In genomic region chr1:146013566-146013937, GRCh38 we compare ENCODE assay signal across 1 cellular context.
TF ChIP-seq lines count a peak whose summit lies in the region.

No MANE protein-coding gene starts in this region.

TF ChIP-seq in K562, 482 proteins besides CTCF, POLR2A, EP300 and RAD21 (continues in another document):
- TF ChIP-seq, protein P1, sequence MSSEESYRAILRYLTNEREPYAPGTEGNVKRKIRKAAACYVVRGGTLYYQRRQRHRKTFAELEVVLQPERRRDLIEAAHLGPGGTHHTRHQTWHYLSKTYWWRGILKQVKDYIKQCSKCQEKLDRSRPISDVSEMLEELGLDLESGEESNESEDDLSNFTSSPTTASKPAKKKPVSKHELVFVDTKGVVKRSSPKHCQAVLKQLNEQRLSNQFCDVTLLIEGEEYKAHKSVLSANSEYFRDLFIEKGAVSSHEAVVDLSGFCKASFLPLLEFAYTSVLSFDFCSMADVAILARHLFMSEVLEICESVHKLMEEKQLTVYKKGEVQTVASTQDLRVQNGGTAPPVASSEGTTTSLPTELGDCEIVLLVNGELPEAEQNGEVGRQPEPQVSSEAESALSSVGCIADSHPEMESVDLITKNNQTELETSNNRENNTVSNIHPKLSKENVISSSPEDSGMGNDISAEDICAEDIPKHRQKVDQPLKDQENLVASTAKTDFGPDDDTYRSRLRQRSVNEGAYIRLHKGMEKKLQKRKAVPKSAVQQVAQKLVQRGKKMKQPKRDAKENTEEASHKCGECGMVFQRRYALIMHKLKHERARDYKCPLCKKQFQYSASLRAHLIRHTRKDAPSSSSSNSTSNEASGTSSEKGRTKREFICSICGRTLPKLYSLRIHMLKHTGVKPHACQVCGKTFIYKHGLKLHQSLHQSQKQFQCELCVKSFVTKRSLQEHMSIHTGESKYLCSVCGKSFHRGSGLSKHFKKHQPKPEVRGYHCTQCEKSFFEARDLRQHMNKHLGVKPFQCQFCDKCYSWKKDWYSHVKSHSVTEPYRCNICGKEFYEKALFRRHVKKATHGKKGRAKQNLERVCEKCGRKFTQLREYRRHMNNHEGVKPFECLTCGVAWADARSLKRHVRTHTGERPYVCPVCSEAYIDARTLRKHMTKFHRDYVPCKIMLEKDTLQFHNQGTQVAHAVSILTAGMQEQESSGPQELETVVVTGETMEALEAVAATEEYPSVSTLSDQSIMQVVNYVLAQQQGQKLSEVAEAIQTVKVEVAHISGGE (CRISPR knock-in tag; IDR thresholded peaks at IDR 0.05), result no peak
- no peak for TF ChIP-seq ZNF75A (CRISPR knock-in tag; IDR thresholded peaks at IDR 0.05)
- no peak for TF ChIP-seq ZFP30 (CRISPR knock-in tag; IDR thresholded peaks at IDR 0.05; ENCODE audit: borderline replicate concordance)
- no peak for TF ChIP-seq ZNF444 (CRISPR knock-in tag; IDR thresholded peaks at IDR 0.05)
- TF ChIP-seq, protein P2, sequence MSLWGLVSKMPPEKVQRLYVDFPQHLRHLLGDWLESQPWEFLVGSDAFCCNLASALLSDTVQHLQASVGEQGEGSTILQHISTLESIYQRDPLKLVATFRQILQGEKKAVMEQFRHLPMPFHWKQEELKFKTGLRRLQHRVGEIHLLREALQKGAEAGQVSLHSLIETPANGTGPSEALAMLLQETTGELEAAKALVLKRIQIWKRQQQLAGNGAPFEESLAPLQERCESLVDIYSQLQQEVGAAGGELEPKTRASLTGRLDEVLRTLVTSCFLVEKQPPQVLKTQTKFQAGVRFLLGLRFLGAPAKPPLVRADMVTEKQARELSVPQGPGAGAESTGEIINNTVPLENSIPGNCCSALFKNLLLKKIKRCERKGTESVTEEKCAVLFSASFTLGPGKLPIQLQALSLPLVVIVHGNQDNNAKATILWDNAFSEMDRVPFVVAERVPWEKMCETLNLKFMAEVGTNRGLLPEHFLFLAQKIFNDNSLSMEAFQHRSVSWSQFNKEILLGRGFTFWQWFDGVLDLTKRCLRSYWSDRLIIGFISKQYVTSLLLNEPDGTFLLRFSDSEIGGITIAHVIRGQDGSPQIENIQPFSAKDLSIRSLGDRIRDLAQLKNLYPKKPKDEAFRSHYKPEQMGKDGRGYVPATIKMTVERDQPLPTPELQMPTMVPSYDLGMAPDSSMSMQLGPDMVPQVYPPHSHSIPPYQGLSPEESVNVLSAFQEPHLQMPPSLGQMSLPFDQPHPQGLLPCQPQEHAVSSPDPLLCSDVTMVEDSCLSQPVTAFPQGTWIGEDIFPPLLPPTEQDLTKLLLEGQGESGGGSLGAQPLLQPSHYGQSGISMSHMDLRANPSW (CRISPR knock-in tag; IDR thresholded peaks at IDR 0.05), result no peak
- TF ChIP-seq, protein P3, sequence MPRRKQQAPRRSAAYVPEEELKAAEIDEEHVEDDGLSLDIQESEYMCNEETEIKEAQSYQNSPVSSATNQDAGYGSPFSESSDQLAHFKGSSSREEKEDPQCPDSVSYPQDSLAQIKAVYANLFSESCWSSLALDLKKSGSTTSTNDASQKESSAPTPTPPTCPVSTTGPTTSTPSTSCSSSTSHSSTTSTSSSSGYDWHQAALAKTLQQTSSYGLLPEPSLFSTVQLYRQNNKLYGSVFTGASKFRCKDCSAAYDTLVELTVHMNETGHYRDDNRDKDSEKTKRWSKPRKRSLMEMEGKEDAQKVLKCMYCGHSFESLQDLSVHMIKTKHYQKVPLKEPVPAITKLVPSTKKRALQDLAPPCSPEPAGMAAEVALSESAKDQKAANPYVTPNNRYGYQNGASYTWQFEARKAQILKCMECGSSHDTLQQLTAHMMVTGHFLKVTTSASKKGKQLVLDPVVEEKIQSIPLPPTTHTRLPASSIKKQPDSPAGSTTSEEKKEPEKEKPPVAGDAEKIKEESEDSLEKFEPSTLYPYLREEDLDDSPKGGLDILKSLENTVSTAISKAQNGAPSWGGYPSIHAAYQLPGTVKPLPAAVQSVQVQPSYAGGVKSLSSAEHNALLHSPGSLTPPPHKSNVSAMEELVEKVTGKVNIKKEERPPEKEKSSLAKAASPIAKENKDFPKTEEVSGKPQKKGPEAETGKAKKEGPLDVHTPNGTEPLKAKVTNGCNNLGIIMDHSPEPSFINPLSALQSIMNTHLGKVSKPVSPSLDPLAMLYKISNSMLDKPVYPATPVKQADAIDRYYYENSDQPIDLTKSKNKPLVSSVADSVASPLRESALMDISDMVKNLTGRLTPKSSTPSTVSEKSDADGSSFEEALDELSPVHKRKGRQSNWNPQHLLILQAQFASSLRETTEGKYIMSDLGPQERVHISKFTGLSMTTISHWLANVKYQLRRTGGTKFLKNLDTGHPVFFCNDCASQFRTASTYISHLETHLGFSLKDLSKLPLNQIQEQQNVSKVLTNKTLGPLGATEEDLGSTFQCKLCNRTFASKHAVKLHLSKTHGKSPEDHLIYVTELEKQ (CRISPR knock-in tag; IDR thresholded peaks at IDR 0.05), result no peak
- no peak for TF ChIP-seq ZNF707 (CRISPR knock-in tag; conservative IDR thresholded peaks at IDR 0.05)
- TF ChIP-seq RAD51 (IDR thresholded peaks at IDR 0.05; ENCODE audit: borderline replicate concordance, low read depth), result peak; percentile 83
- TF ChIP-seq NFIX (CRISPR knock-in tag; IDR thresholded peaks at IDR 0.05; ENCODE audit: low read depth), result no peak
- TF ChIP-seq BHLHE40 (IDR thresholded peaks at IDR 0.05; ENCODE audit: low read length), result 0 out of 2 replicates have a peak, but pooled peaks have one; percentile 27
- no peak for TF ChIP-seq SAP30 (IDR thresholded peaks at IDR 0.05; ENCODE audit: borderline replicate concordance, insufficient read depth, low read depth, low read length, poor library complexity, severe bottlenecking)
- TF ChIP-seq SRSF7 (optimal IDR thresholded peaks at IDR 0.05; ENCODE audit: low read depth, low read length), result no peak
- no peak for TF ChIP-seq NONO (IDR thresholded peaks at IDR 0.05; ENCODE audit: low read depth in 2 of 2, low read length in 1 of 2)
- no peak for TF ChIP-seq HNRNPUL1 (IDR thresholded peaks at IDR 0.05; ENCODE audit: low read length)
- no peak for TF ChIP-seq C11orf30 (IDR thresholded peaks at IDR 0.05; ENCODE audit: low read depth)
- no peak for TF ChIP-seq CHD7 (IDR thresholded peaks at IDR 0.05; ENCODE audit: low read depth, low read length)
- no peak for TF ChIP-seq CBX8 (IDR thresholded peaks at IDR 0.05; ENCODE audit: borderline replicate concordance, extremely low read depth, low read depth, low read length, poor library complexity, severe bottlenecking)
- no peak for TF ChIP-seq NFRKB (IDR thresholded peaks at IDR 0.05; ENCODE audit: low read depth)
- peak; percentile 62 for TF ChIP-seq TOE1 (IDR thresholded peaks at IDR 0.05; ENCODE audit: borderline replicate concordance)
- no peak for TF ChIP-seq TOE1 (CRISPR knock-in tag; IDR thresholded peaks at IDR 0.05; ENCODE audit: borderline replicate concordance, low read depth)
- no peak for TF ChIP-seq DIDO1 (tag; IDR thresholded peaks at IDR 0.05; ENCODE audit: low read depth)
- TF ChIP-seq, protein P4, sequence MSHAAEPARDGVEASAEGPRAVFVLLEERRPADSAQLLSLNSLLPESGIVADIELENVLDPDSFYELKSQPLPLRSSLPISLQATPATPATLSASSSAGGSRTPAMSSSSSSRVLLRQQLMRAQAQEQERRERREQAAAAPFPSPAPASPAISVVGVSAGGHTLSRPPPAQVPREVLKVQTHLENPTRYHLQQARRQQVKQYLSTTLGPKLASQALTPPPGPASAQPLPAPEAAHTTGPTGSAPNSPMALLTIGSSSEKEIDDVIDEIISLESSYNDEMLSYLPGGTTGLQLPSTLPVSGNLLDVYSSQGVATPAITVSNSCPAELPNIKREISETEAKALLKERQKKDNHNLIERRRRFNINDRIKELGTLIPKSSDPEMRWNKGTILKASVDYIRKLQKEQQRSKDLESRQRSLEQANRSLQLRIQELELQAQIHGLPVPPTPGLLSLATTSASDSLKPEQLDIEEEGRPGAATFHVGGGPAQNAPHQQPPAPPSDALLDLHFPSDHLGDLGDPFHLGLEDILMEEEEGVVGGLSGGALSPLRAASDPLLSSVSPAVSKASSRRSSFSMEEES (CRISPR knock-in tag; IDR thresholded peaks at IDR 0.05), result peak; percentile 89
- no peak for TF ChIP-seq PURB (CRISPR knock-in tag; IDR thresholded peaks at IDR 0.05; ENCODE audit: low read depth)
- TF ChIP-seq CTCFL (IDR thresholded peaks at IDR 0.05; ENCODE audit: borderline replicate concordance, insufficient read depth, low read depth, low read length, poor library complexity, severe bottlenecking), result no peak
- no peak for TF ChIP-seq NCOA1 (IDR thresholded peaks at IDR 0.05; ENCODE audit: low read depth)
- TF ChIP-seq PRPF4 (IDR thresholded peaks at IDR 0.05; ENCODE audit: insufficient read depth, low read depth, low read length, poor library complexity, severe bottlenecking), result no peak
- no peak for TF ChIP-seq ZEB2 (IDR thresholded peaks at IDR 0.05)
- no peak for TF ChIP-seq ETS2 (tag; IDR thresholded peaks at IDR 0.05; ENCODE audit: borderline replicate concordance, poor library complexity, severe bottlenecking)
- TF ChIP-seq HOXB6 (CRISPR knock-in tag; IDR thresholded peaks at IDR 0.05; ENCODE audit: borderline replicate concordance), result no peak
- no peak for TF ChIP-seq JUNB (CRISPR knock-in tag; conservative IDR thresholded peaks at IDR 0.05)
- no peak for TF ChIP-seq KLF13 (tag; IDR thresholded peaks at IDR 0.05; ENCODE audit: borderline replicate concordance, low read depth)
- no peak for TF ChIP-seq CTBP1 (IDR thresholded peaks at IDR 0.05; ENCODE audit: borderline replicate concordance)
